Comparison of ENCODE assay signal across 12 cellular contexts in the genomic region with DNA sequence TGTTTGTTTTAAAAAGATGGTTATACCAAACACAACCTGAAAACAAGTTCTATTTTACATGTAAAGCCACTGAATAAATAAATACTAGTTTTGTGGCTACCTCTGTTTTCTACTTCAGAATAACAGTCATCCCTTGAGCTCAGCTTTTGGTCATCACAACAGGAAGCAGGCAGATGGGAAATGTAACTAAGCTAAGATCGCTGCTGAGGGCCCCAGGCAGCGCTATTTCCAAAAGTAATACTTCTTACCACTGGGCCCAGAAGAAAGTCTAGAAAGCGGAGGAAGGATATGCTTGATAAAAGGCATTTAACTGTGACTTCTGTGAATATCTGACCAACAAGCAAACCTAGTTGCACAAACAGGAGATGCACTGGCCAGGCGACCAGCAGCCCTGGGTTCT.
DNase-seq lines count a peak whose midpoint lies in the region; ATAC-seq and TF ChIP-seq lines count a peak whose summit lies in the region.
"Had no signal": no experiment of that assay in that cellular context is flagged by ENCODE, and none has a peak within 500 bp of the region (broad histone marks: within the 10 kb centered on the region; RNA-seq: fewer than 3 reads in every experiment).

No MANE protein-coding gene starts in this region.

- no peak for TF ChIP-seq CTCF in dorsolateral prefrontal cortex (IDR thresholded peaks at IDR 0.05 in 54 of 56, conservative IDR thresholded peaks at IDR 0.05 in 2 of 56; ENCODE audit: low read depth in 1 of 56, partially characterized antibody in 56 of 56)

- peaks cover 85% of the 10 kb centered on the region for H3K4me1 Mint-ChIP-seq in activated naive CD4-positive, alpha-beta T cell treated with anti-CD3 and anti-CD28 coated beads for 36 hours (ENCODE audit: low read depth)
- peaks cover 91 to 98% (median 93%) of the 10 kb centered on the region in 3 donors for H3K4me1 Mint-ChIP-seq in T-cell

- H3K27ac Mint-ChIP-seq in activated naive CD4-positive, alpha-beta T cell treated with anti-CD3 and anti-CD28 coated beads for 36 hours = peak overlapping the region; percentile 97
- peak overlapping the region; percentile 96 for H3K27ac Mint-ChIP-seq in T-cell

- H3K27ac ChIP-seq in dorsolateral prefrontal cortex (peak overlapping the region in 57 of 59 donors; percentile 7 to 97 (median 87)), temporal lobe (ENCODE audit: low read depth, low read length) (peak overlapping the region; percentile 74)
- H3K27ac ChIP-seq: KMS-11 had no signal

- H3K27me3 Mint-ChIP-seq in activated naive CD4-positive, alpha-beta T cell treated with anti-CD3 and anti-CD28 coated beads for 36 hours (ENCODE audit: low read depth) = no peaks in the 10 kb centered on the region
- H3K27me3 Mint-ChIP-seq in T-cell = no peaks in the 10 kb centered on the region
- H3K27me3 Mint-ChIP-seq: progenitor cell of endocrine pancreas had no signal

- H3K4me3 ChIP-seq in dorsolateral prefrontal cortex = no peak overlapping the region

- no peaks in the 10 kb centered on the region for H3K9me3 Mint-ChIP-seq in activated naive CD4-positive, alpha-beta T cell treated with anti-CD3 and anti-CD28 coated beads for 36 hours
- no peaks in the 10 kb centered on the region for H3K9me3 Mint-ChIP-seq in T-cell

- H3K4me3 Mint-ChIP-seq in activated naive CD4-positive, alpha-beta T cell treated with anti-CD3 and anti-CD28 coated beads for 36 hours = peak overlapping the region; percentile 36
- H3K4me3 Mint-ChIP-seq in T-cell = peak overlapping the region; percentile 35 to 84 (median 71)

- CTCF ChIA-PET in activated naive CD4-positive, alpha-beta T cell treated with anti-CD3 and anti-CD28 coated beads for 36 hours (lab: Charles Lee) = interaction anchor here (0.6 to 9.3 kb wide), 7 partner anchors 10 to 103 kb away, joined by 3 to 72 read pairs (median 4); no protein-coding TSS in a partner anchor
- CTCF ChIA-PET in T-cell (lab: Charles Lee) = interaction anchor here in 1 of 2 donors (0.9 kb wide), 1 partner anchor 11 kb away, joined by 3 read pairs; no protein-coding TSS in a partner anchor

- intact Hi-C loops in activated naive CD4-positive, alpha-beta T cell treated with anti-CD3 and anti-CD28 coated beads for 36 hours (cut with micrococcal nuclease) = loop anchor here (1.0 to 5.0 kb wide), 4 partner anchors 8 to 213 kb away; partner anchors contain the start of genes MTX3 and ZFYVE16
- intact Hi-C loops in dorsolateral prefrontal cortex (cut with DNase I) = loop anchor here in 1 of 2 donors (5.0 to 10.0 kb wide), 2 partner anchors 63 to 100 kb away; partner anchors contain the start of gene SERINC5

- peaks cover 5% of the 10 kb centered on the region for H3K36me3 Mint-ChIP-seq in activated naive CD4-positive, alpha-beta T cell treated with anti-CD3 and anti-CD28 coated beads for 36 hours (ENCODE audit: low read depth)
- peaks cover 36% of the 10 kb centered on the region for H3K36me3 Mint-ChIP-seq in T-cell

- ATAC-seq in T-cell (replicated peaks in 1 of 4) = no peak

- no peaks in the 10 kb centered on the region for H3K27me3 ChIP-seq in dorsolateral prefrontal cortex

- peak; percentile 59 for DNase-seq in activated naive CD4-positive, alpha-beta T cell treated with anti-CD3 and anti-CD28 coated beads for 36 hours
- no peak for DNase-seq in activated naive CD4-positive, alpha-beta T cell treated with anti-CD3 and anti-CD28 coated beads, Interleukin-2, amount 50 U/mL, for 16 hours
- DNase-seq in T-cell (no peak), dorsolateral prefrontal cortex (no peak), NCI-H2107 (lab: John Stamatoyannopoulos, UW) (no peak), T-helper 9 cell (no peak), NCI-H146 treated with DMSO at 0.1 percent for 48 hours (lab: John Stamatoyannopoulos, UW; ENCODE audit: unreplicated experiment) (no peak)
- DNase-seq: DMS79, NCI-H2081 had no signal

- POLR2A ChIA-PET in T-cell (lab: Charles Lee) = interaction anchor here (0.7 to 1.4 kb wide), 4 partner anchors 9 to 62 kb away, joined by 4 to 7 read pairs (median 5); no protein-coding TSS in a partner anchor
